2 cellular contexts compared by ENCODE assay signal in the genomic region with DNA sequence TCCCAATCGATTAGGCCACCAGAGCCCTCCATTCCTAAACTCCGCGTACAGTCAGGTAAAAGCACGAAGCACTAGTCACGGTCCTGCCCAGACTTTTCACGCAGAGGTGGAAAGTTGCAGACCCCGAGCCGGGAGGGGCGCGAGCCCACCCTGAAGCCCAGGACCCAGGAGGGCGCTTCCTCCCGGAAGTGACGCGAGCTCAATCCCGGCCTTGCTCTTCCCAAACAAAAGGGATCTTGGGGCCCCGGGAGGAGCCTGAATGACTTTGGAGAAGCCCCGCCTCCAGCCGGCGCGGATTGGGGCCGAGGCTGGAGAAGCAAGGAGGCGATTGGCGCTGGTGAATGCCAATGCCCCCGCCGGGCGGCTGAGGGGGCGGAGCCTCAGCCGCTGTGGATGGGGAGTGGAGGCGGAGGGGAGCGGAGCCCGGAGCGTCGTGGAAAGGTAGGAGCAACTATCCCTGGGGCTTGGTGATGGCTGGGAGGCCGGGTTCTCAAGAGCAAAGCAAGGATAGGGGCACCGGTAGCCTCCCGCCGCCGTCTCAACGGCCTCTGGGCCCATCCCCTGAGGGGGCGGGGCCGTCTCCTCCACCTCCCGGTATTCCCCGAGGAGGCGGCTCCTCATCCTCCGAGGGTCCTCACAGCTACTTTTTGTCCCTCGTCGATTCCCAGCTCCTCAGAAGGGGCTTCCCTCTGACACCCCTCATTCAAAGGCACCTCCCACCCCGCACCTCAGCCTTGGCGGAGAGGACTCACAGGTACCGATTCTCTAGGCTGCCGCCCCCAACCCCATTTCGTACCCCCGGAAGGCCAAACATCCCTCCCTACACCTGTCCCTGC.
TF ChIP-seq lines count a peak whose summit lies in the region.

A gene with protein sequence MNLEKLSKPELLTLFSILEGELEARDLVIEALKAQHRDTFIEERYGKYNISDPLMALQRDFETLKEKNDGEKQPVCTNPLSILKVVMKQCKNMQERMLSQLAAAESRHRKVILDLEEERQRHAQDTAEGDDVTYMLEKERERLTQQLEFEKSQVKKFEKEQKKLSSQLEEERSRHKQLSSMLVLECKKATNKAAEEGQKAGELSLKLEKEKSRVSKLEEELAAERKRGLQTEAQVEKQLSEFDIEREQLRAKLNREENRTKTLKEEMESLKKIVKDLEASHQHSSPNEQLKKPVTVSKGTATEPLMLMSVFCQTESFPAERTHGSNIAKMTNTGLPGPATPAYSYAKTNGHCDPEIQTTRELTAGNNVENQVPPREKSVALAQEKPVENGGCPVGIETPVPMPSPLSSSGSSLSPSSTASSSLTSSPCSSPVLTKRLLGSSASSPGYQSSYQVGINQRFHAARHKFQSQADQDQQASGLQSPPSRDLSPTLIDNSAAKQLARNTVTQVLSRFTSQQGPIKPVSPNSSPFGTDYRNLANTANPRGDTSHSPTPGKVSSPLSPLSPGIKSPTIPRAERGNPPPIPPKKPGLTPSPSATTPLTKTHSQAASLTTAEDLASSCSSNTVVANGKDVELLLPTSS (plus strand): TSS at position 383 of the 836 bp plus-strand sequence. CDS start 19,952 bp downstream, outside the sequence.

TF ChIP-seq in HEK293, 187 proteins besides CTCF, POLR2A, EP300 and RAD21 (continued from another document and continues in another):
- TF ChIP-seq ZNF518A (tag by site-specific recombination; conservative IDR thresholded peaks at IDR 0.05; ENCODE audit: low read depth) = peak; percentile 76
- peak; percentile 79 for TF ChIP-seq ZBTB11 (tag by site-specific recombination; conservative IDR thresholded peaks at IDR 0.05; ENCODE audit: low read depth)
- TF ChIP-seq KLF9 (tag by site-specific recombination; IDR thresholded peaks at IDR 0.05; ENCODE audit: low read depth) = peak; percentile 89
- TF ChIP-seq INSM2 (tag by site-specific recombination; IDR thresholded peaks at IDR 0.05) = peak; percentile 36; the same call in 1 of the 2 replicates
- TF ChIP-seq ZNF248 (tag by site-specific recombination; IDR thresholded peaks at IDR 0.05) = no peak

TF ChIP-seq in SK-N-SH, 30 proteins besides CTCF, POLR2A, EP300 and RAD21 (continued from another document):
- TF ChIP-seq, protein P1, sequence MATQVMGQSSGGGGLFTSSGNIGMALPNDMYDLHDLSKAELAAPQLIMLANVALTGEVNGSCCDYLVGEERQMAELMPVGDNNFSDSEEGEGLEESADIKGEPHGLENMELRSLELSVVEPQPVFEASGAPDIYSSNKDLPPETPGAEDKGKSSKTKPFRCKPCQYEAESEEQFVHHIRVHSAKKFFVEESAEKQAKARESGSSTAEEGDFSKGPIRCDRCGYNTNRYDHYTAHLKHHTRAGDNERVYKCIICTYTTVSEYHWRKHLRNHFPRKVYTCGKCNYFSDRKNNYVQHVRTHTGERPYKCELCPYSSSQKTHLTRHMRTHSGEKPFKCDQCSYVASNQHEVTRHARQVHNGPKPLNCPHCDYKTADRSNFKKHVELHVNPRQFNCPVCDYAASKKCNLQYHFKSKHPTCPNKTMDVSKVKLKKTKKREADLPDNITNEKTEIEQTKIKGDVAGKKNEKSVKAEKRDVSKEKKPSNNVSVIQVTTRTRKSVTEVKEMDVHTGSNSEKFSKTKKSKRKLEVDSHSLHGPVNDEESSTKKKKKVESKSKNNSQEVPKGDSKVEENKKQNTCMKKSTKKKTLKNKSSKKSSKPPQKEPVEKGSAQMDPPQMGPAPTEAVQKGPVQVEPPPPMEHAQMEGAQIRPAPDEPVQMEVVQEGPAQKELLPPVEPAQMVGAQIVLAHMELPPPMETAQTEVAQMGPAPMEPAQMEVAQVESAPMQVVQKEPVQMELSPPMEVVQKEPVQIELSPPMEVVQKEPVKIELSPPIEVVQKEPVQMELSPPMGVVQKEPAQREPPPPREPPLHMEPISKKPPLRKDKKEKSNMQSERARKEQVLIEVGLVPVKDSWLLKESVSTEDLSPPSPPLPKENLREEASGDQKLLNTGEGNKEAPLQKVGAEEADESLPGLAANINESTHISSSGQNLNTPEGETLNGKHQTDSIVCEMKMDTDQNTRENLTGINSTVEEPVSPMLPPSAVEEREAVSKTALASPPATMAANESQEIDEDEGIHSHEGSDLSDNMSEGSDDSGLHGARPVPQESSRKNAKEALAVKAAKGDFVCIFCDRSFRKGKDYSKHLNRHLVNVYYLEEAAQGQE (IDR thresholded peaks at IDR 0.05; ENCODE audit: low read depth, low read length) = peak; percentile 5; the same call in 1 of the 2 replicates
- TF ChIP-seq JUND (IDR thresholded peaks at IDR 0.05) = no peak
- TF ChIP-seq TCF12 (IDR thresholded peaks at IDR 0.05) = no peak
- TF ChIP-seq MXI1 (IDR thresholded peaks at IDR 0.05; ENCODE audit: low read depth, low read length) = peak; percentile 29; the same call in 1 of the 2 replicates
- peak; percentile 46 for TF ChIP-seq IRF3 (IDR thresholded peaks at IDR 0.05; ENCODE audit: low read depth, low read length)
- TF ChIP-seq POLR2AphosphoS5 (IDR thresholded peaks at IDR 0.05; ENCODE audit: low read depth, low read length) = peak; percentile 90
- TF ChIP-seq NRF1 (IDR thresholded peaks at IDR 0.05; ENCODE audit: low read depth, low read length) = no peak
- TF ChIP-seq FOXM1 (IDR thresholded peaks at IDR 0.05; ENCODE audit: low read depth) = no peak
- TF ChIP-seq, protein P2, sequence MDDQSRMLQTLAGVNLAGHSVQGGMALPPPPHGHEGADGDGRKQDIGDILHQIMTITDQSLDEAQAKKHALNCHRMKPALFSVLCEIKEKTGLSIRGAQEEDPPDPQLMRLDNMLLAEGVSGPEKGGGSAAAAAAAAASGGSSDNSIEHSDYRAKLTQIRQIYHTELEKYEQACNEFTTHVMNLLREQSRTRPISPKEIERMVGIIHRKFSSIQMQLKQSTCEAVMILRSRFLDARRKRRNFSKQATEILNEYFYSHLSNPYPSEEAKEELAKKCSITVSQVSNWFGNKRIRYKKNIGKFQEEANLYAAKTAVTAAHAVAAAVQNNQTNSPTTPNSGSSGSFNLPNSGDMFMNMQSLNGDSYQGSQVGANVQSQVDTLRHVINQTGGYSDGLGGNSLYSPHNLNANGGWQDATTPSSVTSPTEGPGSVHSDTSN (IDR thresholded peaks at IDR 0.05) = peak; percentile 100
- TF ChIP-seq SMC3 (IDR thresholded peaks at IDR 0.05; ENCODE audit: low read depth, low read length) = no peak
- no peak for TF ChIP-seq NFIC (IDR thresholded peaks at IDR 0.05; ENCODE audit: borderline replicate concordance)
- no peak for TF ChIP-seq FOXJ3 (CRISPR knock-in tag; IDR thresholded peaks at IDR 0.05)
- no peak for TF ChIP-seq YY1 (IDR thresholded peaks at IDR 0.05; ENCODE audit: low read depth)
- no peak for TF ChIP-seq RXRA (IDR thresholded peaks at IDR 0.05; ENCODE audit: borderline replicate concordance, low read depth)
- no peak for TF ChIP-seq MEF2A (IDR thresholded peaks at IDR 0.05; ENCODE audit: borderline replicate concordance, low read depth)
- no peak for TF ChIP-seq USF1 (IDR thresholded peaks at IDR 0.05; ENCODE audit: borderline replicate concordance, low read depth)
- TF ChIP-seq GATA2 (CRISPR knock-in tag; IDR thresholded peaks at IDR 0.05) = no peak
- TF ChIP-seq SIN3A (IDR thresholded peaks at IDR 0.05; ENCODE audit: borderline replicate concordance, low read depth, low read length) = no peak
- no peak for TF ChIP-seq EZH2phosphoT487 (IDR thresholded peaks at IDR 0.05; ENCODE audit: borderline replicate concordance, low read depth)
- TF ChIP-seq MAX (IDR thresholded peaks at IDR 0.05; ENCODE audit: low read depth) = no peak
